8 cellular contexts compared by ENCODE assay signal in the genomic region with DNA sequence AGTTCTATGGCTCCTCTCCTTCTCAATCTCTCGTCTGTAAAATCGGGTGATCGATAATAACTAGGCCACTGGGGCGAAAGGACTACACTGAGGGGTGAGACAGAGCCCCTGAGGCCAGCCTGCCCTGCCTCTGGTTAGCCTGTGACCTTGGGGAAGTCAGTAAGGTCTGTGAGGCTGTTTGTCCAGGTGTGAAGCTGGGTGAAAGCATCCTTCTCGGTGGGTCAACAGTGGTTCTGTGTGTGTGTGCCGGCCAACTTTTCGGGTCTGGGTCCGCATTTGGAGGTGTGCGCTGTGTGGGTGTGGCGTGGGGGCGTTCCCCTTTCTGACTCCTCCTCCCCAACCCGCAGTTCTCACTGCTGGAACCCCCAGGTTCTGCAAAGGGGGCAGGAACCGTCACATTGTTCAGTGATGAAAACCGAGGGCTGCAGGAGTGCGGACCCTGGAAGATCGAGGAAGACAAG. TPM values are rescaled to one million over a fixed set of nuclear protein-coding genes. Genes with fewer than 3 reads are reported as not detected.
DNase-seq lines count a peak whose midpoint lies in the region; ATAC-seq and TF ChIP-seq lines count a peak whose summit lies in the region.

No MANE protein-coding gene starts in this region.

- no peak for ATAC-seq in activated T-cell treated with anti-CD3 and anti-CD28 coated beads, Interleukin-2, amount 50 U/mL, for 4 hours
- ATAC-seq in Right ventricle myocardium superior (ENCODE audit: poor library complexity) (no peak), GM18868 (IDR thresholded peaks at IDR 0.05; ENCODE audit: unreplicated experiment) (no peak)

- intact Hi-C loops in A673 (cut with micrococcal nuclease; ENCODE audit: unreplicated experiment), result no loop called here
- intact Hi-C loops in Right ventricle myocardium superior (cut with DNase I), result no loop called here

- H3K4me1 ChIP-seq in A673 (ENCODE audit: insufficient read depth, low read length, poor library complexity, severe bottlenecking) (peaks cover 37% of the 10 kb centered on the region), skeletal muscle satellite cell (ENCODE audit: control insufficient read depth, insufficient read depth, low read length) (peaks cover 27% of the 10 kb centered on the region)

- no peaks in the 10 kb centered on the region for H3K36me3 Mint-ChIP-seq in activated T-cell treated with anti-CD3 and anti-CD28 coated beads, Interleukin-2, amount 50 U/mL, for 4 hours (ENCODE audit: insufficient read depth)

- H3K4me1 Mint-ChIP-seq in activated T-cell treated with anti-CD3 and anti-CD28 coated beads, Interleukin-2, amount 50 U/mL, for 4 hours (ENCODE audit: low read depth), result peaks cover 66% of the 10 kb centered on the region

- H3K36me3 ChIP-seq in A673 (ENCODE audit: insufficient read depth, low read length, poor library complexity, severe bottlenecking), result no peaks in the 10 kb centered on the region
- no peaks in the 10 kb centered on the region for H3K36me3 ChIP-seq in KOPT-K1 (ENCODE audit: insufficient read depth, low read length)
- no peaks in the 10 kb centered on the region for H3K36me3 ChIP-seq in skeletal muscle satellite cell (ENCODE audit: insufficient read depth, low read length)

- peak overlapping the region; percentile 74 for H3K27ac ChIP-seq in A673 (ENCODE audit: low read depth, low read length, poor library complexity, severe bottlenecking)
- H3K27ac ChIP-seq in KOPT-K1 (ENCODE audit: low read depth, low read length, poor library complexity, severe bottlenecking), result peak overlapping the region; percentile 90

- H3K4me3 Mint-ChIP-seq in activated T-cell treated with anti-CD3 and anti-CD28 coated beads, Interleukin-2, amount 50 U/mL, for 4 hours, result peak overlapping the region; percentile 83

- H3K9me3 Mint-ChIP-seq in activated T-cell treated with anti-CD3 and anti-CD28 coated beads, Interleukin-2, amount 50 U/mL, for 4 hours, result no peaks in the 10 kb centered on the region

- H3K9ac ChIP-seq in skeletal muscle satellite cell (ENCODE audit: low read depth, low read length), result peak overlapping the region; percentile 75

- H3K4me2 ChIP-seq in skeletal muscle satellite cell (ENCODE audit: low read length), result peak overlapping the region; percentile 86

- peak overlapping the region; percentile 69 for H3K4me3 ChIP-seq in A673 (ENCODE audit: low read depth, low read length, poor library complexity, severe bottlenecking)
- H3K4me3 ChIP-seq in skeletal muscle satellite cell (ENCODE audit: low read length), result peak overlapping the region; percentile 72

- DNase-seq in A673 (ENCODE audit: low spot score) (no peak), Right ventricle myocardium superior (peak; percentile 58), SHP77 (lab: John Stamatoyannopoulos, UW) (no peak), pons (ENCODE audit: low spot score) (no peak)
- peak; percentile 65 for DNase-seq in activated T-cell treated with anti-CD3 and anti-CD28 coated beads, Interleukin-2, amount 50 U/mL, for 4 hours

- no peak for TF ChIP-seq CTCF in A673 (conservative IDR thresholded peaks at IDR 0.05; ENCODE audit: low read depth, low read length)

- H3K27me3 Mint-ChIP-seq in activated T-cell treated with anti-CD3 and anti-CD28 coated beads, Interleukin-2, amount 50 U/mL, for 4 hours (ENCODE audit: low read depth), result no peaks in the 10 kb centered on the region

- H3K9me3 ChIP-seq in A673 (ENCODE audit: low read depth, low read length, poor library complexity, severe bottlenecking) (no peaks in the 10 kb centered on the region), KOPT-K1 (ENCODE audit: insufficient read depth, low read length, poor library complexity, severe bottlenecking) (no peaks in the 10 kb centered on the region), skeletal muscle satellite cell (replicated peaks; ENCODE audit: low read length) (no peaks in the 10 kb centered on the region)

- CTCF ChIA-PET in A673 (lab: Charles Lee), result no interaction called here

- no peaks in the 10 kb centered on the region for H3K27me3 ChIP-seq in A673 (replicated peaks; ENCODE audit: insufficient read depth, low read depth, low read length, poor library complexity)
- H3K27me3 ChIP-seq in skeletal muscle satellite cell (ENCODE audit: control insufficient read depth, insufficient read depth, low read length), result no peaks in the 10 kb centered on the region

- no TSS peak for BruUV-seq in A673 (replicated peaks; lab: Mats Ljungman, UMichigan)

- POLR2A ChIA-PET in A673 (lab: Charles Lee; ENCODE audit: low non-redundant PET), result no interaction called here

RNA-seq across cellular contexts. Expression of a gene that starts 5.0 kb away (rescaled TPM):
- total RNA-seq in A673 (2021), result 80.3 and 92.8 TPM in 2 replicates
- 10 to 100 TPM; 55.0 to 58.5 (median 58.4) TPM for total RNA-seq in activated T-cell treated with anti-CD3 and anti-CD28 coated beads, Interleukin-2, amount 50 U/mL, for 4 hours
- 27.8 TPM for total RNA-seq in Right ventricle myocardium superior
- 2.5 and 4.6 TPM in 2 replicates for total RNA-seq in skeletal muscle satellite cell (2012; rRNA removed)

RNA-seq across cellular contexts. Expression of a gene that starts 7.0 kb away (rescaled TPM):
- 0.35 TPM in 1 of 2 replicates, not detected in the other for total RNA-seq in A673 (2021)
- total RNA-seq in activated T-cell treated with anti-CD3 and anti-CD28 coated beads, Interleukin-2, amount 50 U/mL, for 4 hours, result under 1 TPM; 0.29 to 0.43 (median 0.33) TPM
- total RNA-seq in Right ventricle myocardium superior, result 0.19 TPM
- total RNA-seq in skeletal muscle satellite cell (2012; rRNA removed), result not detected in 2 replicates

Comparison
In these comparisons a context has a peak if more than half of its experiments do, and no peak if none do; other contexts are left out.
1. DNase-seq: peak in activated T-cell treated with anti-CD3 and anti-CD28 coated beads, Interleukin-2, amount 50 U/mL, for 4 hours (single experiment) and Right ventricle myocardium superior (single experiment); none in A673 (single experiment), SHP77 (0 of 2) and pons (single experiment).